28 cellular contexts compared by ENCODE assay signal in genomic region chr6:151610336-151610735, GRCh38.
"Had no signal": no experiment of that assay in that cellular context is flagged by ENCODE, and none has a peak within 500 bp of the region (broad histone marks: within the 10 kb centered on the region; RNA-seq: fewer than 3 reads in every experiment).

No MANE protein-coding gene starts in this region.

- H3K4me1 ChIP-seq: esophagus squamous epithelium, foreskin keratinocyte, prostate gland, sigmoid colon, spleen, upper lobe of left lung had no signal

- H3K4me3 ChIP-seq: coronary artery, esophagus squamous epithelium, heart right ventricle, lung, prostate gland, sigmoid colon, skin epidermis, spleen, thoracic aorta, tibial nerve, upper lobe of left lung, uterus had no signal

- FAIRE-seq: endothelial cell of umbilical vein, islet of Langerhans had no signal

- H3K36me3 Mint-ChIP-seq: naive thymus-derived CD4-positive, alpha-beta T cell; stimulated activated memory B cell treated with anti-CD40 and anti-IgM and Interleukin-4, amounts not matched to agents 10 μg/mL and 1 μg/mL and 100 μg/mL, for 72 hours had no signal

- H3K27ac Mint-ChIP-seq: naive thymus-derived CD4-positive, alpha-beta T cell; nephron progenitor cell; stimulated activated memory B cell treated with anti-CD40 and anti-IgM and Interleukin-4, amounts not matched to agents 10 μg/mL and 1 μg/mL and 100 μg/mL, for 72 hours had no signal

- H3K9me3 ChIP-seq: esophagus squamous epithelium, prostate gland, sigmoid colon, thoracic aorta, upper lobe of left lung, uterus had no signal

- H3K9me3 Mint-ChIP-seq: nephron progenitor cell had no signal

- DNase-seq: dermis blood vessel endothelial cell; effector memory CD4-positive, alpha-beta T cell; esophagus squamous epithelium; glutamatergic neuron; hippocampal formation; left colon; mesenchymal stem cell; midbrain; naive thymus-derived CD4-positive, alpha-beta T cell; nephron progenitor cell; nucleus accumbens; spleen; stimulated activated CD4-positive, alpha-beta T cell treated with anti-CD3 and anti-CD28 coated beads, Interleukin-4, amount 100 ng/mL, for 4 hours; stimulated activated naive CD8-positive, alpha-beta T cell treated with anti-CD3 and anti-CD28 coated beads, Interleukin-15, Interleukin-2, amounts not matched to agents 100 U/mL and 50 U/mL, for 24 hours had no signal

- H3K4me3 Mint-ChIP-seq: naive thymus-derived CD4-positive, alpha-beta T cell; nephron progenitor cell; stimulated activated memory B cell treated with anti-CD40 and anti-IgM and Interleukin-4, amounts not matched to agents 10 μg/mL and 1 μg/mL and 100 μg/mL, for 72 hours had no signal

- ATAC-seq: foreskin keratinocyte; left colon; naive thymus-derived CD4-positive, alpha-beta T cell; stimulated activated memory B cell treated with anti-CD40 and anti-IgM and Interleukin-4, amounts not matched to agents 10 μg/mL and 1 μg/mL and 100 μg/mL, for 72 hours; stimulated activated naive CD8-positive, alpha-beta T cell treated with anti-CD3 and anti-CD28 coated beads, Interleukin-15, Interleukin-2, amounts not matched to agents 100 U/mL and 50 U/mL, for 24 hours had no signal

- H3K36me3 ChIP-seq: esophagus squamous epithelium, heart right ventricle, prostate gland, sigmoid colon, spleen, thoracic aorta, tibial nerve, upper lobe of left lung, uterus had no signal

- H3K4me1 Mint-ChIP-seq: naive thymus-derived CD4-positive, alpha-beta T cell; stimulated activated memory B cell treated with anti-CD40 and anti-IgM and Interleukin-4, amounts not matched to agents 10 μg/mL and 1 μg/mL and 100 μg/mL, for 72 hours had no signal

- H3K27me3 ChIP-seq: esophagus squamous epithelium, sigmoid colon, spleen, tibial nerve, upper lobe of left lung, uterus had no signal
